ENCODE assay signal across 17 cellular contexts in genomic region chr5:161278739-161279660, GRCh38.
DNase-seq lines count a peak whose midpoint lies in the region; ATAC-seq and TF ChIP-seq lines count a peak whose summit lies in the region.
"Had no signal": no experiment of that assay in that cellular context is flagged by ENCODE, and none has a peak within 500 bp of the region (broad histone marks: within the 10 kb centered on the region; RNA-seq: fewer than 3 reads in every experiment).

No MANE protein-coding gene starts in this region.

- DNase-seq in NCI-H2029 treated with DMSO at 0.1 percent for 48 hours (lab: John Stamatoyannopoulos, UW) (no peak), NCI-H69 (lab: John Stamatoyannopoulos, UW) (no peak)
- DNase-seq in activated CD4-positive, alpha-beta T cell treated with anti-CD3 and anti-CD28 coated beads for 48 hours: no peak
- DNase-seq: BE2C, cortex of kidney, GF-D8, hypothalamus, NCI-H1694, nephron progenitor cell, T-cell had no signal

- H3K27ac ChIP-seq in VCaP: no peak overlapping the region
- H3K27ac ChIP-seq: prostate gland, tibial nerve had no signal

- peak; percentile 49 for ATAC-seq in GM18861 (IDR thresholded peaks at IDR 0.05; ENCODE audit: unreplicated experiment)
- ATAC-seq in GM21576 (IDR thresholded peaks at IDR 0.05; ENCODE audit: unreplicated experiment): peak; percentile 48
- ATAC-seq in HG02981 (IDR thresholded peaks at IDR 0.05; ENCODE audit: unreplicated experiment): peak; percentile 45
- ATAC-seq: Right ventricle myocardium inferior, T-cell had no signal

- TF ChIP-seq CTCF in VCaP (conservative IDR thresholded peaks at IDR 0.05): 0 out of 2 replicates have a peak, but pooled peaks have one; percentile 11
